In the genomic region with DNA sequence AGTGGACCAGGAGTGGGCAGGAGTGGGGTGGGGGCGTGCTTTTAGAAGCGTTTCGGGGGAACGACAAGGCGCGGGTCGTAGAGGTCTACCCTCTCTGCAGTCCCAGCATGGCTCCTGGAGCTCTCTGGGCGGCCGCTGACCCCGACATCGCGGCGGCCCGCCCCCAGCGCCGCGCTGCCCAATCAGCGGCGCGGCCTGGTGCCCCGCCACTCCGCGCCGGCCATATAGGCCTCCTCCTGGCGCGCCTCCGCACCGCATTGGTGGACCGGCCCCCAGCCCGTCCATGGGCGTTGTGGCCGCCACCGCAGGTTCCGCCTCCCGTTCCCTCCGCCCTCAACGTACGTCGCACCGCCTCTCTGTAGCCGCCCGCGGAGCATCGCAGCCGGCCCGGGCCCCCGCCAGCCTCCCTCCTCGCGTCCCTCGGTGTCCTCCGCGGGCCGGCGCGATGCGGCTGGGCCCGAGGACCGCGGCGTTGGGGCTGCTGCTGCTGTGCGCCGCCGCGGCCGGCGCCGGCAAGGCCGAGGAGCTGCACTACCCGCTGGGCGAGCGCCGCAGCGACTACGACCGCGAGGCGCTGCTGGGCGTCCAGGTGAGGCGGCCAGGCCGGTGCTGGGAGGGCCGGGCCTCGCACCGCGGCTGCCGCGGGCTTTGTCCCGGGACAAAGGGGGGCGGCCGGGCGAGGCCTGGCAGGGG, we compare ENCODE assay signal across 8 cellular contexts. TPM values are rescaled to one million over a fixed set of nuclear protein-coding genes. Genes with fewer than 3 reads are reported as not detected.
DNase-seq lines count a peak whose midpoint lies in the region; TF ChIP-seq lines count a peak whose summit lies in the region.

A gene with protein sequence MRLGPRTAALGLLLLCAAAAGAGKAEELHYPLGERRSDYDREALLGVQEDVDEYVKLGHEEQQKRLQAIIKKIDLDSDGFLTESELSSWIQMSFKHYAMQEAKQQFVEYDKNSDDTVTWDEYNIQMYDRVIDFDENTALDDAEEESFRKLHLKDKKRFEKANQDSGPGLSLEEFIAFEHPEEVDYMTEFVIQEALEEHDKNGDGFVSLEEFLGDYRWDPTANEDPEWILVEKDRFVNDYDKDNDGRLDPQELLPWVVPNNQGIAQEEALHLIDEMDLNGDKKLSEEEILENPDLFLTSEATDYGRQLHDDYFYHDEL (plus strand): TSS at position 353 of the 693 bp plus-strand sequence. CDS start 93 bp downstream, at position 446.

- H3K27ac Mint-ChIP-seq in HFFc6: peak within 1 kb of the TSS; percentile 84

- H3K27me3 ChIP-seq in neuron (ENCODE audit: insufficient read depth, low read length): no peaks in the 10 kb centered on the region

- H3K9me3 ChIP-seq in neuron (ENCODE audit: low read length): no peaks in the 10 kb centered on the region

- H3K9me3 Mint-ChIP-seq in HFFc6: no peaks in the 10 kb centered on the region

- in situ Hi-C loops in SK-MEL-5 (cut with HindIII; ENCODE audit: low pct_unique_long_range_greater_than_20kb, low sequenced_read_pairs): no loop called here

- peak within 1 kb of the TSS; percentile 90 for H3K4me3 ChIP-seq in neuron (ENCODE audit: low read length)

- H3K36me3 ChIP-seq in neuron (ENCODE audit: insufficient read depth, low read length): peaks cover 32% of the 10 kb centered on the region

- DNase-seq in GM04504 (ENCODE audit: low read depth) (peak; percentile 86), HFFc6 (peak; percentile 92), NAMALWA (ENCODE audit: low spot score) (peak; percentile 93), SK-MEL-5 (ENCODE audit: low read depth, low spot score) (peak; percentile 93), foreskin melanocyte (peak; percentile 88), stromal cell of bone marrow (ENCODE audit: low read depth) (peak; percentile 89)
- peak; percentile 94 for DNase-seq in activated naive CD4-positive, alpha-beta T cell treated with Interleukin-2 at 50 U/mL for 16 hours

- H3K4me1 ChIP-seq in neuron (ENCODE audit: insufficient read depth, low read length): peaks cover 22% of the 10 kb centered on the region

- H3K4me3 Mint-ChIP-seq in HFFc6: peak within 1 kb of the TSS; percentile 91

- peak within 1 kb of the TSS; percentile 71 for H2AFZ ChIP-seq in neuron (ENCODE audit: low read depth, low read length)

- peaks cover 21% of the 10 kb centered on the region for H3K4me1 Mint-ChIP-seq in HFFc6 (ENCODE audit: low read depth)

- peak; percentile 11; the same call in 1 of the 2 replicates for TF ChIP-seq CTCF in HFFc6 (IDR thresholded peaks at IDR 0.05)

- peaks cover 5% of the 10 kb centered on the region; the same call in 1 of the 2 replicates for H3K27me3 Mint-ChIP-seq in HFFc6 (ENCODE audit: insufficient read depth)

- H3K36me3 Mint-ChIP-seq in HFFc6 (ENCODE audit: low read depth): peaks cover 14% of the 10 kb centered on the region

RNA-seq across cellular contexts. Expression of the gene that starts here (rescaled TPM):
- 10 to 100 TPM; 88.0 to 98.1 (median 94.5) TPM for total RNA-seq in HFFc6 (2021; fragmentation: NEBNext Ultra II Directional; extraction: Animal tissue kit (Norgen Biotek cat#: 25700))
- 114 and 132 TPM in 2 replicates for total RNA-seq in SK-MEL-5 (2014; rRNA removed; shearing (Covaris generic))
- polyA plus RNA-seq in SK-MEL-5 (2015; cell fraction: cytosol; rRNA removed): 188 and 249 TPM in 2 replicates
- 62.4 and 78.2 TPM in 2 replicates for polyA plus RNA-seq in SK-MEL-5 (2015; cell fraction: nucleus; rRNA removed)

Comparison
In these comparisons a context has a peak if more than half of its experiments do, and no peak if none do; other contexts are left out.
1. Peak in every context shown above with its lines: DNase-seq and H3K4me3 ChIP-seq.